ENCODE assay signal across 8 cellular contexts in genomic region chr1:18913065-18913502, GRCh38. TPM values are rescaled to one million over a fixed set of nuclear protein-coding genes. Genes with fewer than 3 reads are reported as not detected.
A peak's percentile ranks its signal among the peaks of the same experiment; 100 is the strongest.
DNase-seq lines count a peak whose midpoint lies in the region; ATAC-seq and TF ChIP-seq lines count a peak whose summit lies in the region.

No MANE protein-coding gene starts in this region.

- TF ChIP-seq EP300 in tibial nerve (IDR thresholded peaks at IDR 0.05) = no peak

- H3K27ac ChIP-seq in DND-41 (ENCODE audit: low read length) = no peak overlapping the region
- 0 out of 2 replicates have a peak overlapping the region, but pooled peaks have one; percentile 25 for H3K27ac ChIP-seq in SK-N-MC
- peak overlapping the region in 2 of 4 donors; percentile 58 to 70 for H3K27ac ChIP-seq in tibial nerve

- 17 to 43% methylated on average over 8 to 14 of the region's 14 CpGs for WGBS in tibial nerve, 2 donors

- no peaks in the 10 kb centered on the region for H3K27me3 ChIP-seq in DND-41 (ENCODE audit: insufficient read depth, low read length, poor library complexity)
- H3K27me3 ChIP-seq in tibial nerve = no peaks in the 10 kb centered on the region

- H3K9me3 ChIP-seq in DND-41 (ENCODE audit: insufficient read depth, low read length, severe bottlenecking) (no peaks in the 10 kb centered on the region), SK-N-MC (ENCODE audit: low read depth, low read length) (no peaks in the 10 kb centered on the region), tibial nerve (no peaks in the 10 kb centered on the region)

- H2AFZ ChIP-seq in DND-41 (ENCODE audit: low read depth, low read length) = no peak overlapping the region

- no peaks in the 10 kb centered on the region for H4K20me1 ChIP-seq in DND-41 (ENCODE audit: insufficient read depth, low read length)

- no peaks in the 10 kb centered on the region for H3K4me1 ChIP-seq in DND-41 (ENCODE audit: insufficient read depth, low read length)
- H3K4me1 ChIP-seq in tibial nerve = peaks cover 0 to 19% (median 5%) of the 10 kb centered on the region in 4 donors

- peaks cover 5% of the 10 kb centered on the region; the same call in 1 of the 2 replicates for H3K36me3 ChIP-seq in DND-41 (ENCODE audit: insufficient read depth, low read length)
- peaks cover 37% of the 10 kb centered on the region; the same call in 1 of the 2 replicates for H3K36me3 ChIP-seq in SK-N-MC (ENCODE audit: insufficient read depth, low read length)
- H3K36me3 ChIP-seq in tibial nerve = peaks cover 0 to 58% (median 0%) of the 10 kb centered on the region in 3 donors

- DNase-seq in DND-41 (peak; percentile 67), HT1080 (ENCODE audit: low read depth) (peak; percentile 85), SK-N-MC (ENCODE audit: low read depth, low spot score) (no peak), glomerular visceral epithelial cell (ENCODE audit: extremely low spot score) (peak; percentile 91), pons (ENCODE audit: low spot score) (peak; percentile 77), tibial nerve (ENCODE audit: low spot score in 2 of 2) (peak; percentile 56 to 68)
- DNase-seq in activated naive CD4-positive, alpha-beta T cell treated with Interleukin-2 at 50 U/mL for 16 hours = peak; percentile 79

- TF ChIP-seq POLR2A in tibial nerve (IDR thresholded peaks at IDR 0.05) = no peak

- ATAC-seq in DND-41 (ENCODE audit: insufficient read depth, low read depth) (peak; percentile 88), HG03097 (IDR thresholded peaks at IDR 0.05; ENCODE audit: low FRiP score, unreplicated experiment) (no peak)

- H3K4me3 ChIP-seq in DND-41 (ENCODE audit: low read depth in 1 of 2, low read length in 2 of 2) (no peak overlapping the region), SK-N-MC (no peak overlapping the region), tibial nerve (no peak overlapping the region)

- no peaks in the 10 kb centered on the region for H3K79me2 ChIP-seq in DND-41 (ENCODE audit: insufficient read depth, low read length)

- H3K9ac ChIP-seq in DND-41 (ENCODE audit: low read depth, low read length) = no peak overlapping the region
- no peak overlapping the region for H3K9ac ChIP-seq in SK-N-MC (ENCODE audit: insufficient read length)

- no peak overlapping the region for H3K4me2 ChIP-seq in DND-41 (ENCODE audit: insufficient read depth, low read length)

- TF ChIP-seq CTCF in DND-41 (IDR thresholded peaks at IDR 0.05; ENCODE audit: borderline replicate concordance, extremely low read depth, low read length, poor library complexity, severe bottlenecking) = peak; percentile 87
- TF ChIP-seq CTCF in tibial nerve (IDR thresholded peaks at IDR 0.05) = peak; percentile 85 to 95 (median 93)

RNA-seq across cellular contexts. Expression of gene ALDH4A1, which starts 10.7 kb away (rescaled TPM):
- 2.5 and 6.2 TPM in 2 replicates for total RNA-seq in HT1080 (2014; rRNA removed; shearing (Covaris generic))
- polyA plus RNA-seq in HT1080 (2015; cell fraction: cytosol; rRNA removed) = 3.2 and 5.3 TPM in 2 replicates
- 7.3 and 11.0 TPM in 2 replicates for polyA plus RNA-seq in HT1080 (2015; cell fraction: nucleus; rRNA removed)
- total RNA-seq in tibial nerve = 10 to 100 TPM; 31.2 to 42.0 (median 35.3) TPM

RNA-seq across cellular contexts. Expression of gene IFFO2, which starts 43.4 kb away (rescaled TPM):
- 20.1 and 34.6 TPM in 2 replicates for total RNA-seq in HT1080 (2014; rRNA removed; shearing (Covaris generic))
- polyA plus RNA-seq in HT1080 (2015; cell fraction: cytosol; rRNA removed) = 20.0 and 27.1 TPM in 2 replicates
- 42.5 and 49.5 TPM in 2 replicates for polyA plus RNA-seq in HT1080 (2015; cell fraction: nucleus; rRNA removed)
- 10 to 100 TPM in 2 of 4 donors, 1 to 10 TPM in 2; 3.6 to 19.2 (median 9.2) TPM for total RNA-seq in tibial nerve

RNA-seq across cellular contexts. Expression of gene TAS1R2, which starts 53.6 kb away (rescaled TPM):
- total RNA-seq in HT1080 (2014; rRNA removed; shearing (Covaris generic)) = not detected in 2 replicates
- not detected in 2 replicates for polyA plus RNA-seq in HT1080 (2015; cell fraction: cytosol; rRNA removed)
- not detected in 2 replicates for polyA plus RNA-seq in HT1080 (2015; cell fraction: nucleus; rRNA removed)
- not detected for total RNA-seq in tibial nerve
